Comparison of ENCODE assay signal across 22 cellular contexts in the genomic region with DNA sequence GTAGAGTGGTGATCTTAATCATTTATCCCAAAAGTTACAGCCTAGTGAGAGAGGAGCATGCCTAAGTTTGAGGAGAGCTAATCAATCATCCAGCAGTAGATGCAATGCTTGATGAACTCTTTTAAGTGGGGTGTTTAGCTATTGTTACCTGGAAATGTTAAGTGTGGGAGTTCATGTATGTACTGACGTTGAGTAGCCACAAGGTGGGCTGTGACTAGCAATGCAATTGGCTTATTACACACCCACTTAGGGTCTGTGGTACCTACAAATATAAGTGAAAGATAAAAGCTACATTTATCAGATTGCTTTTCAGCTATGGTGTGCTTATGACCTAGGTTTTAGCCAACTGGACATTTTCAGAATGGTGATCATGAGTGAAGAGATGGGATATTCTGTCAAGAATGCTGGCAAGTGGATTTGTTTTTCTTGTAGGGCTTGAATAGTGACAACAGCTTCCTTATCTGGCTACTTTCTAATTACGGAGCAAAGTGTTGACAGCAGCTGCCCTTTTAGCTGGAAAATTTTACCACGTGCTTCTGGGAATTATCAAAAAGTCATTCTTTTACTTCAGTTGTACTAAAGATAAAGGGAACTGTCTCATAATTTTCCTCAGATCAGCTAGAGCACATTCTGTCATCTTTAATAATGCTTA.
DNase-seq lines count a peak whose midpoint lies in the region; ATAC-seq and TF ChIP-seq lines count a peak whose summit lies in the region.
"Had no signal": no experiment of that assay in that cellular context is flagged by ENCODE, and none has a peak within 500 bp of the region (broad histone marks: within the 10 kb centered on the region; RNA-seq: fewer than 3 reads in every experiment).

No MANE protein-coding gene starts in this region.

- peak; percentile 85 for ATAC-seq in left ventricle myocardium superior
- no peak for ATAC-seq in GM18517 (IDR thresholded peaks at IDR 0.05; ENCODE audit: unreplicated experiment)

- H3K27ac ChIP-seq in brain microvascular endothelial cell (no peak overlapping the region), dorsolateral prefrontal cortex (no peak overlapping the region), SJCRH30 (no peak overlapping the region)
- H3K27ac ChIP-seq: skin epidermis had no signal

- H3K9me3 ChIP-seq in BE2C (no peaks in the 10 kb centered on the region), SJCRH30 (replicated peaks) (no peaks in the 10 kb centered on the region)
- H3K9me3 ChIP-seq: HAP-1 had no signal

- DNase-seq in BE2C (no peak), H7 (peak; percentile 5), brain microvascular endothelial cell (no peak), left ventricle myocardium superior (no peak), dorsolateral prefrontal cortex (no peak), SJCRH30 (no peak), NCI-H1436 treated with DMSO at 0.1 percent for 48 hours (lab: John Stamatoyannopoulos, UW) (no peak)
- DNase-seq: activated B cell treated with CpG ODN at 0.5 μM for 24 hours; activated CD4-positive, alpha-beta T cell treated with anti-CD3 and anti-CD28 coated beads, Interleukin-2, amount 50 U/mL, for 48 hours; activated effector memory CD4-positive, alpha-beta T cell treated with anti-CD3 and anti-CD28 coated beads, Interleukin-2, amount 50 U/mL, for 16 hours; CD4-positive, alpha-beta memory T cell; erythroblast; NCI-H1105; NCI-H2081 treated with DMSO at 0.1 percent for 48 hours; NCI-H510A treated with DMSO at 0.1 percent for 48 hours; OCI-M1; posterior cingulate gyrus; stimulated activated CD4-positive, alpha-beta T cell treated with anti-CD3 and anti-CD28 coated beads, Interleukin-2, amount 100 ng/mL, for 24 hours; stimulated activated naive CD4-positive, alpha-beta T cell treated with Interleukin-2 at 50 U/mL for 16 hours had no signal

- H3K4me3 ChIP-seq in BE2C (ENCODE audit: low read depth, low read length) = no peak overlapping the region
- H3K4me3 ChIP-seq in H7 (ENCODE audit: insufficient read depth, low read depth, low read length) = no peak overlapping the region
- H3K4me3 ChIP-seq in brain microvascular endothelial cell (ENCODE audit: low read depth, low read length) = no peak overlapping the region
- H3K4me3 ChIP-seq in dorsolateral prefrontal cortex = no peak overlapping the region
- H3K4me3 ChIP-seq in SJCRH30 = no peak overlapping the region
- H3K4me3 ChIP-seq: HAP-1, skin epidermis had no signal

- TF ChIP-seq CTCF in BE2C (IDR thresholded peaks at IDR 0.05; ENCODE audit: low read depth, low read length) = peak; percentile 16; the same call in 1 of the 2 replicates
- peak; percentile 16 for TF ChIP-seq CTCF in brain microvascular endothelial cell (IDR thresholded peaks at IDR 0.05; ENCODE audit: low read depth, low read length, missing control alignments)
- TF ChIP-seq CTCF in dorsolateral prefrontal cortex (IDR thresholded peaks at IDR 0.05 in 54 of 56, conservative IDR thresholded peaks at IDR 0.05 in 2 of 56; ENCODE audit: low read depth in 1 of 56, partially characterized antibody in 56 of 56) = no peak

- intact Hi-C loops in left ventricle myocardium superior (cut with micrococcal nuclease) (no loop called here), dorsolateral prefrontal cortex (cut with DNase I) (no loop called here)

- H3K27me3 ChIP-seq in BE2C (no peaks in the 10 kb centered on the region), H7 (ENCODE audit: control insufficient read depth, insufficient read depth, low read length) (no peaks in the 10 kb centered on the region), brain microvascular endothelial cell (replicated peaks) (no peaks in the 10 kb centered on the region), dorsolateral prefrontal cortex (no peaks in the 10 kb centered on the region), SJCRH30 (no peaks in the 10 kb centered on the region)

- H3K4me1 ChIP-seq in BE2C = no peaks in the 10 kb centered on the region
- no peaks in the 10 kb centered on the region for H3K4me1 ChIP-seq in SJCRH30
- H3K4me1 ChIP-seq: HAP-1 had no signal

- in situ Hi-C loops in brain microvascular endothelial cell (cut with HindIII; ENCODE audit: low pct_ligation_motif_present, low sequenced_read_pairs) = no loop called here

- no peaks in the 10 kb centered on the region for H3K36me3 ChIP-seq in BE2C
- H3K36me3 ChIP-seq in H7 (replicated peaks; ENCODE audit: control insufficient read depth, insufficient read depth, low read length) = no peaks in the 10 kb centered on the region
- no peaks in the 10 kb centered on the region for H3K36me3 ChIP-seq in brain microvascular endothelial cell (replicated peaks)
- no peaks in the 10 kb centered on the region for H3K36me3 ChIP-seq in SJCRH30
- H3K36me3 ChIP-seq: HAP-1 had no signal

Comparison
In these comparisons a context has a peak if more than half of its experiments do, and no peak if none do; other contexts are left out.
1. CTCF ChIP-seq: peak in BE2C (single experiment) and brain microvascular endothelial cell (single experiment); none in dorsolateral prefrontal cortex (0 of 56).